ENCODE assay signal across 8 cellular contexts in genomic region chr2:216636570-216637450, GRCh38. TPM values are rescaled to one million over a fixed set of nuclear protein-coding genes. Genes with fewer than 3 reads are reported as not detected.
DNase-seq lines count a peak whose midpoint lies in the region; ATAC-seq and TF ChIP-seq lines count a peak whose summit lies in the region.

No MANE protein-coding gene starts in this region.

- TF ChIP-seq CTCF in epithelial cell of esophagus (IDR thresholded peaks at IDR 0.05; ENCODE audit: insufficient read depth, low read depth, low read length, missing control alignments), result no peak

- no peaks in the 10 kb centered on the region for H3K9me3 ChIP-seq in ES-I3 (ENCODE audit: control insufficient read depth, insufficient read depth, low read length)

- peak overlapping the region; percentile 70 for H3K4me3 ChIP-seq in epithelial cell of esophagus (ENCODE audit: low read length)

- no peaks in the 10 kb centered on the region for H3K36me3 ChIP-seq in ES-I3 (ENCODE audit: insufficient read depth, low read length)

- DNase-seq in NCI-H82 (lab: John Stamatoyannopoulos, UW) (peak; percentile 83), epithelial cell of esophagus (ENCODE audit: low read depth) (peak; percentile 81), occipital lobe (lab: John Stamatoyannopoulos, UW) (peak; percentile 38), pons (ENCODE audit: low spot score) (no peak)
- DNase-seq in effector CD8-positive, alpha-beta T cell (lab: John Stamatoyannopoulos, UW), result no peak
- DNase-seq in activated CD4-positive, CD25-positive, alpha-beta regulatory T cell treated with anti-CD3 and anti-CD28 coated beads, Interleukin-2, amount 50 U/mL, for 72 hours, result no peak

- no peak for ATAC-seq in GM18502 (IDR thresholded peaks at IDR 0.05; ENCODE audit: poor library complexity, unreplicated experiment)

- peak overlapping the region; percentile 87; the same call in 1 of the 2 replicates for H3K9ac ChIP-seq in ES-I3 (ENCODE audit: low read depth, low read length)

- H3K4me1 ChIP-seq in ES-I3 (ENCODE audit: insufficient read depth, low read length), result peaks cover 6% of the 10 kb centered on the region; the same call in 1 of the 2 replicates

RNA-seq across cellular contexts. Expression of gene IGFBP2, which starts 3.6 kb away (rescaled TPM):
- total RNA-seq in occipital lobe, result 213 TPM

RNA-seq across cellular contexts. Expression of gene IGFBP5, which starts 58.5 kb away (rescaled TPM):
- 17.2 TPM for total RNA-seq in occipital lobe

Comparison
In these comparisons a context has a peak if more than half of its experiments do, and no peak if none do; other contexts are left out.
1. DNase-seq: peak in NCI-H82 (single experiment), epithelial cell of esophagus (single experiment) and occipital lobe (single experiment); none in effector CD8-positive, alpha-beta T cell (single experiment), pons (single experiment) and activated CD4-positive, CD25-positive, alpha-beta regulatory T cell treated with anti-CD3 and anti-CD28 coated beads, Interleukin-2, amount 50 U/mL, for 72 hours (single experiment).